Comparison of ENCODE assay signal across 18 cellular contexts in genomic region chr11:110133182-110133581, GRCh38. TPM values are rescaled to one million over a fixed set of nuclear protein-coding genes. Genes with fewer than 3 reads are reported as not detected.
A peak's percentile ranks its signal among the peaks of the same experiment; 100 is the strongest.
DNase-seq lines count a peak whose midpoint lies in the region; ATAC-seq, FAIRE-seq and TF ChIP-seq lines count a peak whose summit lies in the region.
"Had no signal": no experiment of that assay in that cellular context is flagged by ENCODE, and none has a peak within 500 bp of the region (broad histone marks: within the 10 kb centered on the region; RNA-seq: fewer than 3 reads in every experiment).

No MANE protein-coding gene starts in this region.

- DNase-seq in A673 (ENCODE audit: low spot score) (no peak), GM12892 (ENCODE audit: insufficient read length) (no peak), caudate nucleus (lab: John Stamatoyannopoulos, UW) (no peak), mesothelial cell of epicardium (ENCODE audit: low spot score in 2 of 2, unreplicated experiment in 2 of 2) (no peak), glomerular visceral epithelial cell (ENCODE audit: extremely low spot score) (no peak), right atrium auricular region (ENCODE audit: low spot score) (no peak)
- DNase-seq: ACHN, DMS79 treated with DMSO at 0.1 percent for 48 hours, KBM-7, NCI-H187 treated with DMSO at 0.1 percent for 48 hours, NCI-H446 treated with DMSO at 0.1 percent for 48 hours, NCI-H82, SIG-M5 had no signal

- intact Hi-C loops in A673 (cut with micrococcal nuclease; ENCODE audit: unreplicated experiment): no loop called here

- H3K27ac Mint-ChIP-seq in mesothelial cell of epicardium: peak overlapping the region; percentile 69

- peaks cover 43% of the 10 kb centered on the region for H3K4me1 Mint-ChIP-seq in mesothelial cell of epicardium

- H3K9me3 Mint-ChIP-seq in mesothelial cell of epicardium: no peaks in the 10 kb centered on the region

- TF ChIP-seq CTCF in A673 (conservative IDR thresholded peaks at IDR 0.05; ENCODE audit: low read depth, low read length) (no peak), mesothelial cell of epicardium (IDR thresholded peaks at IDR 0.05; ENCODE audit: unreplicated experiment) (no peak), right atrium auricular region (IDR thresholded peaks at IDR 0.05) (no peak)

- no peak for ATAC-seq in HG02852 (IDR thresholded peaks at IDR 0.05; ENCODE audit: unreplicated experiment)

- no peaks in the 10 kb centered on the region for H3K27me3 ChIP-seq in A673 (replicated peaks; ENCODE audit: insufficient read depth, low read depth, low read length, poor library complexity)
- no peaks in the 10 kb centered on the region for H3K27me3 ChIP-seq in right atrium auricular region

- H3K36me3 ChIP-seq in A673 (ENCODE audit: insufficient read depth, low read length, poor library complexity, severe bottlenecking): peaks cover 7% of the 10 kb centered on the region
- no peaks in the 10 kb centered on the region for H3K36me3 ChIP-seq in right atrium auricular region

- H3K4me3 ChIP-seq in A673 (ENCODE audit: low read depth, low read length, poor library complexity, severe bottlenecking) (no peak overlapping the region), right atrium auricular region (no peak overlapping the region)
- H3K4me3 ChIP-seq: PC-9 had no signal

- H3K4me1 ChIP-seq in A673 (ENCODE audit: insufficient read depth, low read length, poor library complexity, severe bottlenecking) (peaks cover 65% of the 10 kb centered on the region), right atrium auricular region (peaks cover 0 to 6% of the 10 kb centered on the region in 2 donors)

- H3K27me3 Mint-ChIP-seq in mesothelial cell of epicardium (ENCODE audit: low read depth): no peaks in the 10 kb centered on the region

- H3K9me3 ChIP-seq in A673 (ENCODE audit: low read depth, low read length, poor library complexity, severe bottlenecking) (no peaks in the 10 kb centered on the region), right atrium auricular region (no peaks in the 10 kb centered on the region)

- TF ChIP-seq POLR2A in GM12892 (IDR thresholded peaks at IDR 0.05; ENCODE audit: low read depth, low read length): no peak

- no TSS peak for BruUV-seq in A673 (replicated peaks; lab: Mats Ljungman, UMichigan)

- no peak overlapping the region for H3K4me3 Mint-ChIP-seq in mesothelial cell of epicardium

- peak; percentile 5 for FAIRE-seq in GM12892 (lab: Jason Lieb, UNC)
- FAIRE-seq: H54 had no signal

- H3K27ac ChIP-seq in A673 (ENCODE audit: low read depth, low read length, poor library complexity, severe bottlenecking): peak overlapping the region; percentile 5
- H3K27ac ChIP-seq in caudate nucleus (ENCODE audit: low read depth, low read length): peak overlapping the region; percentile 26
- H3K27ac ChIP-seq in right atrium auricular region: no peak overlapping the region
- H3K27ac ChIP-seq: C4-2B, PC-9, RWPE1 had no signal

- H3K36me3 Mint-ChIP-seq in mesothelial cell of epicardium: no peaks in the 10 kb centered on the region

- POLR2A ChIA-PET in A673 (lab: Charles Lee; ENCODE audit: low non-redundant PET): no interaction called here

- CTCF ChIA-PET in A673 (lab: Charles Lee): no interaction called here

RNA-seq across cellular contexts. Expression of gene ZC3H12C, which starts 40.0 kb away (rescaled TPM):
- total RNA-seq in A673 (2021) (18.7 and 21.7 TPM in 2 replicates), mesothelial cell of epicardium (16.7 to 17.0 TPM (median 17.0 TPM) in 3 replicates), right atrium auricular region (10 to 100 TPM; 12.7 to 14.7 TPM)
- polyA plus RNA-seq in GM12892 (2012; ENCODE audit: missing spikeins): 15.0 TPM

Comparison
In these comparisons a context has a peak if more than half of its experiments do, and no peak if none do; other contexts are left out.
1. H3K27ac ChIP-seq: peak in A673 (single experiment) and caudate nucleus (single experiment); none in right atrium auricular region (0 of 2).